ENCODE assay signal across 8 cellular contexts in genomic region chr9:122091682-122092592, GRCh38. TPM values are rescaled to one million over a fixed set of nuclear protein-coding genes. Genes with fewer than 3 reads are reported as not detected.
DNase-seq lines count a peak whose midpoint lies in the region; ATAC-seq, FAIRE-seq and TF ChIP-seq lines count a peak whose summit lies in the region.

No MANE protein-coding gene starts in this region.

- ATAC-seq in SK-N-SH treated with all-trans-retinoic acid at 6 μM for 48 hours (no peak), GM21423 (IDR thresholded peaks at IDR 0.05; ENCODE audit: unreplicated experiment) (no peak), HG02840 (IDR thresholded peaks at IDR 0.05; ENCODE audit: low FRiP score, unreplicated experiment) (no peak)
- no peak for ATAC-seq in activated T-helper 17 cell treated with anti-CD3 and anti-CD28 coated beads, Interleukin-2, amount 50 U/mL, for 72 hours (replicated peaks)

- no peaks in the 10 kb centered on the region for H3F3A ChIP-seq in SK-N-SH (replicated peaks; ENCODE audit: insufficient read depth)

- peaks cover 26% of the 10 kb centered on the region for H3K4me1 Mint-ChIP-seq in activated T-helper 17 cell treated with anti-CD3 and anti-CD28 coated beads, Interleukin-2, amount 50 U/mL, for 72 hours

- 51% methylated on average over 11 of the region's 11 CpGs for WGBS in SK-N-SH (ENCODE audit: low lambda C conversion rate)

- peak overlapping the region; percentile 83 for H3K4me3 Mint-ChIP-seq in activated T-helper 17 cell treated with anti-CD3 and anti-CD28 coated beads, Interleukin-2, amount 50 U/mL, for 72 hours

- H2AFZ ChIP-seq in SK-N-SH (ENCODE audit: low read depth) (0 out of 2 replicates have a peak overlapping the region, but pooled peaks have one; percentile 90), keratinocyte (ENCODE audit: control insufficient read depth, low read length) (peak overlapping the region; percentile 67)

- dilution Hi-C loops in keratinocyte (cut with MboI; ENCODE audit: extremely low pct_ligation_motif_present, low sequenced_read_pairs) = no loop called here

- no peak for TF ChIP-seq RAD21 in SK-N-SH (IDR thresholded peaks at IDR 0.05; ENCODE audit: low read length)

- H3K36me3 ChIP-seq in SK-N-SH (replicated peaks in 1 of 2; ENCODE audit: control insufficient read depth in 1 of 2, insufficient read depth in 2 of 2, low read length in 1 of 2) (no peaks in the 10 kb centered on the region), keratinocyte (ENCODE audit: control insufficient read depth in 2 of 2, extremely low read depth in 1 of 2, insufficient read depth in 2 of 2, low read length in 2 of 2) (no peaks in the 10 kb centered on the region)

- H3K4me3 ChIP-seq in SK-N-SH (ENCODE audit: low read depth in 2 of 2, low read length in 1 of 2) = peak overlapping the region; percentile 88 to 90
- peak overlapping the region; percentile 73 to 82 (median 74) for H3K4me3 ChIP-seq in keratinocyte (ENCODE audit: control insufficient read depth in 2 of 3, extremely low read depth in 1 of 3, insufficient read depth in 2 of 3, low read depth in 1 of 3, low read length in 3 of 3)

- H3K27me3 ChIP-seq in SK-N-SH (ENCODE audit: insufficient read depth) (no peaks in the 10 kb centered on the region), keratinocyte (ENCODE audit: control insufficient read depth, extremely low read depth, insufficient read depth, low read length) (no peaks in the 10 kb centered on the region)

- TF ChIP-seq CTCF in SK-N-SH (IDR thresholded peaks at IDR 0.05) (no peak), keratinocyte (optimal IDR thresholded peaks at IDR 0.05 in 1 of 3, IDR thresholded peaks at IDR 0.05 in 1 of 3, conservative IDR thresholded peaks at IDR 0.05 in 1 of 3; ENCODE audit: extremely low read depth in 1 of 3, insufficient read depth in 2 of 3, low read length in 3 of 3) (no peak)

- H3K4me2 ChIP-seq in SK-N-SH (peak overlapping the region; percentile 89), keratinocyte (ENCODE audit: control insufficient read depth, extremely low read depth, insufficient read depth, low read depth, low read length) (peak overlapping the region; percentile 82)

- no peaks in the 10 kb centered on the region for H3K9me2 ChIP-seq in SK-N-SH

- peaks cover 6 to 19% of the 10 kb centered on the region in 2 experiments; a peak in 2 of 4 replicates for H3K4me1 ChIP-seq in SK-N-SH (ENCODE audit: control insufficient read depth in 1 of 2, insufficient read depth in 2 of 2, low read depth in 1 of 2, low read length in 1 of 2)
- peaks cover 9% of the 10 kb centered on the region for H3K4me1 ChIP-seq in keratinocyte (ENCODE audit: control insufficient read depth, extremely low read depth, insufficient read depth, low read length)

- no peak for TF ChIP-seq EP300 in SK-N-SH (IDR thresholded peaks at IDR 0.05; ENCODE audit: borderline replicate concordance in 1 of 2, low read depth in 1 of 2, low read length in 1 of 2)

- POLR2A ChIA-PET in SK-N-SH (lab: Yijun Ruan, JAX) = interaction anchor here (0.9 kb wide), 1 partner anchor 546 kb away, joined by 3 read pairs; no protein-coding TSS in a partner anchor

- H3K27ac ChIP-seq in SK-N-SH (ENCODE audit: low read depth in 2 of 2, low read length in 1 of 2) = no peak overlapping the region
- H3K27ac ChIP-seq in keratinocyte (ENCODE audit: control insufficient read depth, insufficient read depth, low read length) = no peak overlapping the region
- H3K27ac ChIP-seq in temporal lobe (ENCODE audit: low read depth, low read length) = peak overlapping the region; percentile 55

- H4K20me1 ChIP-seq in SK-N-SH (ENCODE audit: insufficient read depth) (peaks cover 12% of the 10 kb centered on the region), keratinocyte (ENCODE audit: control insufficient read depth, extremely low read depth, insufficient read depth, low read length) (no peaks in the 10 kb centered on the region)

- no peaks in the 10 kb centered on the region for H3K36me3 Mint-ChIP-seq in activated T-helper 17 cell treated with anti-CD3 and anti-CD28 coated beads, Interleukin-2, amount 50 U/mL, for 72 hours (ENCODE audit: low read depth)

- H3K9ac ChIP-seq in SK-N-SH (peak overlapping the region; percentile 46), keratinocyte (ENCODE audit: control insufficient read depth, extremely low read depth, insufficient read depth, low read length) (peak overlapping the region; percentile 71)

- H3K9me3 Mint-ChIP-seq in activated T-helper 17 cell treated with anti-CD3 and anti-CD28 coated beads, Interleukin-2, amount 50 U/mL, for 72 hours = no peaks in the 10 kb centered on the region

- peaks cover 3% of the 10 kb centered on the region for H3K27me3 Mint-ChIP-seq in activated T-helper 17 cell treated with anti-CD3 and anti-CD28 coated beads, Interleukin-2, amount 50 U/mL, for 72 hours

- FAIRE-seq in keratinocyte (lab: Jason Lieb, UNC) = no peak

- CTCF ChIA-PET in SK-N-SH (lab: Yijun Ruan, JAX) = interaction anchor here (0.7 to 8.1 kb wide), 5 partner anchors 10 to 257 kb away, joined by 3 to 144 read pairs (median 3); no protein-coding TSS in a partner anchor

- H3K9me3 ChIP-seq in SK-N-SH = no peaks in the 10 kb centered on the region
- H3K9me3 ChIP-seq in keratinocyte (ENCODE audit: control insufficient read depth, low read depth, low read length) = no peaks in the 10 kb centered on the region

- H3K9me1 ChIP-seq in keratinocyte (ENCODE audit: control insufficient read depth, extremely low read depth, insufficient read depth, low read length) = peaks cover 5% of the 10 kb centered on the region

- peak overlapping the region; percentile 14 for H3K27ac Mint-ChIP-seq in activated T-helper 17 cell treated with anti-CD3 and anti-CD28 coated beads, Interleukin-2, amount 50 U/mL, for 72 hours

- DNase-seq in SK-N-SH = no peak
- DNase-seq in keratinocyte (ENCODE audit: low read depth, low spot score) = no peak
- no peak for DNase-seq in NCI-H2081 treated with DMSO at 0.1 percent for 48 hours (lab: John Stamatoyannopoulos, UW)

- peaks cover 32% of the 10 kb centered on the region for H3K79me2 ChIP-seq in SK-N-SH (ENCODE audit: insufficient read depth)
- H3K79me2 ChIP-seq in keratinocyte (ENCODE audit: control insufficient read depth, insufficient read depth, low read length) = peaks cover 9% of the 10 kb centered on the region

TF ChIP-seq in SK-N-SH, 30 proteins besides CTCF, POLR2A, EP300 and RAD21:
- no peak for TF ChIP-seq NFIC (IDR thresholded peaks at IDR 0.05; ENCODE audit: borderline replicate concordance)
- TF ChIP-seq CHD2 (IDR thresholded peaks at IDR 0.05; ENCODE audit: low read length, partially characterized antibody) = no peak
- no peak for TF ChIP-seq SIN3A (IDR thresholded peaks at IDR 0.05; ENCODE audit: borderline replicate concordance, low read depth, low read length)
- TF ChIP-seq SMC3 (IDR thresholded peaks at IDR 0.05; ENCODE audit: low read depth, low read length) = no peak
TF ChIP-seq in SK-N-SH: peak in this region for 0.

TF ChIP-seq in SK-N-SH treated with all-trans-retinoic acid at 6 μM for 48 hours, 23 proteins besides CTCF, POLR2A, EP300 and RAD21 (continues in another document):
- TF ChIP-seq PATZ1 (CRISPR knock-in tag; IDR thresholded peaks at IDR 0.05; ENCODE audit: borderline replicate concordance) = no peak
- no peak for TF ChIP-seq ZC3H10 (CRISPR knock-in tag; IDR thresholded peaks at IDR 0.05)
- TF ChIP-seq ZFP3 (CRISPR knock-in tag; IDR thresholded peaks at IDR 0.05) = no peak
- TF ChIP-seq ISL1 (CRISPR knock-in tag; IDR thresholded peaks at IDR 0.05) = no peak
- TF ChIP-seq ZNF565 (CRISPR knock-in tag; conservative IDR thresholded peaks at IDR 0.05; ENCODE audit: low read depth) = no peak
- no peak for TF ChIP-seq TOX (CRISPR knock-in tag; IDR thresholded peaks at IDR 0.05; ENCODE audit: borderline replicate concordance)
- no peak for TF ChIP-seq CSDC2 (CRISPR knock-in tag; IDR thresholded peaks at IDR 0.05)
- no peak for TF ChIP-seq ESRRG (CRISPR knock-in tag; IDR thresholded peaks at IDR 0.05)

RNA-seq across cellular contexts. Expression of gene TTLL11, which starts 1.2 kb away (rescaled TPM):
- 6.0 and 6.8 TPM in 2 replicates for polyA plus RNA-seq in SK-N-SH (2012; rRNA removed)
- 3.9 and 5.4 TPM in 2 replicates for polyA plus RNA-seq in SK-N-SH (2012; cell fraction: cytosol; rRNA removed)
- polyA plus RNA-seq in SK-N-SH (2012; cell fraction: nucleus; rRNA removed) = 6.6 and 8.0 TPM in 2 replicates
- 1 to 10 TPM; 2.6 to 3.9 TPM for total RNA-seq in activated T-helper 17 cell treated with anti-CD3 and anti-CD28 coated beads, Interleukin-2, amount 50 U/mL, for 72 hours
- polyA plus RNA-seq in keratinocyte = 7.6 to 8.5 TPM (median 8.0 TPM) in 3 replicates
- 1.4 TPM for polyA plus RNA-seq in keratinocyte (2011; ENCODE audit: low read depth)
- polyA plus RNA-seq in keratinocyte (2011; cell fraction: cytosol; rRNA removed) = 6.7 and 8.0 TPM in 2 replicates
- polyA plus RNA-seq in keratinocyte (2011; cell fraction: nucleus; rRNA removed) = 12.3 and 19.0 TPM in 2 replicates
- 3.3 and 8.1 TPM in 2 replicates for polyA plus RNA-seq in keratinocyte (2012; ENCODE audit: low replicate concordance)
- polyA minus RNA-seq in keratinocyte = 7.4 to 13.2 TPM (median 10.3 TPM) in 3 replicates
- 7.3 TPM for polyA minus RNA-seq in keratinocyte (2011; cell fraction: cytosol; rRNA and poly(A)+ RNA removed)
- 7.8 and 12.6 TPM in 2 replicates for polyA minus RNA-seq in keratinocyte (2011; cell fraction: nucleus; rRNA and poly(A)+ RNA removed)
- 13.3 TPM for total RNA-seq in temporal lobe
